Comparison of ENCODE assay signal across 12 cellular contexts in the genomic region with DNA sequence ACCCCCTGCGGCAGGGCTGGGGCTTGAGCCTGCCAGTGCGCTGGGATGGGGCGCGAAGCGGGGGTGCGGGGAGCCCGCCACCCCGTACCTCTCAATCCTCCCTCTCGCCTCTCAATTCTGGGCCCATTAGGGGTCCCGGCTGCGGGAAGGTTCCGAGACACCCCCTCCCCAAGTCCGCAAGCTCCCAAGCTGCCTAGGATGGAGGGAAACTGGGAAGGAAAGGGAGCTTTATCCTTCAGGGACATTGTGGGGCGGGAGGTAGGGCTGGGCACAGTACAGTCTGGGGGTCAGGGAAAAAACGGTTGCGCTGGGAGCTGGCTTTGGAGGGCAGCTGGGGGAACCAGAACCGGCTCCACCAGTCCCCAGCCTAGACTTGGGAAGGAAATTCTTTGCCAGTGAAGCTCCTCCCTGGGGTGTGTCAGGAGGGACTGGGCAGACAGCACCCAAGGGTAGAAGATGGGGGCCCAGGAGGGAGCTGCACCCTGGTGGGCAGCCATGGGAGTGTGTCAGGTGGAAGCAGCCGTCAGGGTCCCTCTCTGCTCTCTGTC. TPM values are rescaled to one million over a fixed set of nuclear protein-coding genes. Genes with fewer than 3 reads are reported as not detected.
DNase-seq lines count a peak whose midpoint lies in the region; ATAC-seq and TF ChIP-seq lines count a peak whose summit lies in the region.
"Had no signal": no experiment of that assay in that cellular context is flagged by ENCODE, and none has a peak within 500 bp of the region (broad histone marks: within the 10 kb centered on the region; RNA-seq: fewer than 3 reads in every experiment).

No MANE protein-coding gene starts in this region.

- H3K27me3 Mint-ChIP-seq in H9 (ENCODE audit: low read depth) = peaks cover 44% of the 10 kb centered on the region
- peaks cover 61% of the 10 kb centered on the region for H3K27me3 Mint-ChIP-seq in activated T-cell treated with anti-CD3 and anti-CD28 coated beads, Interleukin-2, amount 50 U/mL, for 4 hours (ENCODE audit: low read depth)
- peaks cover 44 to 57% of the 10 kb centered on the region in 2 donors for H3K27me3 Mint-ChIP-seq in natural killer cell (ENCODE audit: low read depth in 2 of 2)

- H3K4me3 ChIP-seq in ascending aorta (peak overlapping the region; percentile 56 to 68), iPS-20b (ENCODE audit: low read length) (peak overlapping the region; percentile 76), rectal smooth muscle tissue (ENCODE audit: low read length) (peak overlapping the region; percentile 33)

- no peak overlapping the region for H4K8ac ChIP-seq in H9 (replicated peaks; ENCODE audit: insufficient read length, low read depth, low read length)

- no peak overlapping the region for H2BK15ac ChIP-seq in H9 (ENCODE audit: low read depth, low read length)

- no peak overlapping the region for H4K5ac ChIP-seq in H9 (ENCODE audit: insufficient read length, low read depth, low read length)

- no peaks in the 10 kb centered on the region for H3K79me1 ChIP-seq in H9 (ENCODE audit: insufficient read depth, low read depth, low read length, poor library complexity, severe bottlenecking)

- H3K23me2 ChIP-seq in H9 (ENCODE audit: insufficient read length, low read depth, low read length, poor library complexity, severe bottlenecking) = peaks cover 13% of the 10 kb centered on the region

- H2AK5ac ChIP-seq in H9 (ENCODE audit: insufficient read length, low read length) = no peak overlapping the region

- no peak overlapping the region for H4K91ac ChIP-seq in H9 (ENCODE audit: insufficient read length, low read depth, low read length)

- H3K4me1 Mint-ChIP-seq in H9 (peaks cover 11 to 13% of the 10 kb centered on the region in 2 experiments), natural killer cell (peaks cover 0 to 7% of the 10 kb centered on the region in 2 donors)
- peaks cover 5% of the 10 kb centered on the region for H3K4me1 Mint-ChIP-seq in activated T-cell treated with anti-CD3 and anti-CD28 coated beads, Interleukin-2, amount 50 U/mL, for 4 hours (ENCODE audit: low read depth)

- no peak overlapping the region for H3K27ac ChIP-seq in H9 (ENCODE audit: insufficient read length, low read depth, low read length)
- no peak overlapping the region for H3K27ac ChIP-seq in ascending aorta
- no peak overlapping the region for H3K27ac ChIP-seq in iPS-20b (ENCODE audit: low read length)
- H3K27ac ChIP-seq in rectal smooth muscle tissue (ENCODE audit: low read depth, low read length) = no peak overlapping the region

- H2AFZ ChIP-seq in H9 (ENCODE audit: low read length) = no peak overlapping the region

- H3K9me3 Mint-ChIP-seq in H9 (no peaks in the 10 kb centered on the region), natural killer cell (no peaks in the 10 kb centered on the region)
- no peaks in the 10 kb centered on the region for H3K9me3 Mint-ChIP-seq in activated T-cell treated with anti-CD3 and anti-CD28 coated beads, Interleukin-2, amount 50 U/mL, for 4 hours
- H3K9me3 Mint-ChIP-seq: activated T-cell treated with anti-CD3 and anti-CD28 coated beads, Interleukin-2, amount 50 U/mL, for 24 hours; T-helper 1 cell treated with Interleukin-12 subunit alpha and Interleukin-12 subunit beta and Interleukin-4 antibody, amounts not matched to agents 30 μg/mL and 1 μg/mL, for 36 hours had no signal

- no peak overlapping the region for H3K4ac ChIP-seq in H9 (ENCODE audit: low read depth, low read length)

- no peak overlapping the region for H2BK20ac ChIP-seq in H9 (ENCODE audit: low read depth, low read length, poor library complexity, severe bottlenecking)

- TF ChIP-seq CTCF in H9 (conservative IDR thresholded peaks at IDR 0.05) = no peak; the same call in 2 of the 3 replicates
- no peak for TF ChIP-seq CTCF in ascending aorta (IDR thresholded peaks at IDR 0.05)
- no peak for TF ChIP-seq CTCF in natural killer cell (IDR thresholded peaks at IDR 0.05)

- H3K4me2 ChIP-seq in H9 (ENCODE audit: insufficient read depth, insufficient read length, low read length) = peak overlapping the region; percentile 50

- H3K36me3 ChIP-seq in ascending aorta = no peaks in the 10 kb centered on the region
- H3K36me3 ChIP-seq in iPS-20b (ENCODE audit: insufficient read depth, low read depth, low read length) = no peaks in the 10 kb centered on the region
- H3K36me3 ChIP-seq in rectal smooth muscle tissue (ENCODE audit: control insufficient read depth, insufficient read depth, low read length) = no peaks in the 10 kb centered on the region

- no peak overlapping the region for H2BK12ac ChIP-seq in H9 (ENCODE audit: insufficient read length, low read depth, low read length)

- no peaks in the 10 kb centered on the region for H3K79me2 ChIP-seq in H9 (ENCODE audit: insufficient read depth, low read length)

- intact Hi-C loops in ascending aorta (cut with DNase I) = no loop called here
- intact Hi-C loops in natural killer cell (cut with micrococcal nuclease) = no loop called here

- H2BK120ac ChIP-seq in H9 (ENCODE audit: low read depth, low read length, poor library complexity, severe bottlenecking) = no peak overlapping the region

- H3K9me3 ChIP-seq in H9 (ENCODE audit: control insufficient read depth, low read depth, low read length) (no peaks in the 10 kb centered on the region), ascending aorta (no peaks in the 10 kb centered on the region), iPS-20b (ENCODE audit: insufficient read depth, low read depth, low read length) (no peaks in the 10 kb centered on the region)

- no peak overlapping the region for H3K56ac ChIP-seq in H9 (ENCODE audit: insufficient read length, low read depth, low read length)

- no peak overlapping the region for H3T11ph ChIP-seq in H9 (ENCODE audit: low read length)

- H3K4me3 Mint-ChIP-seq in H9 (peak overlapping the region; percentile 56 to 77), natural killer cell (no peak overlapping the region)
- no peak overlapping the region for H3K4me3 Mint-ChIP-seq in activated T-cell treated with anti-CD3 and anti-CD28 coated beads, Interleukin-2, amount 50 U/mL, for 4 hours
- H3K4me3 Mint-ChIP-seq: T-helper 1 cell treated with Interleukin-12 subunit alpha and Interleukin-12 subunit beta and Interleukin-4 antibody, amounts not matched to agents 30 μg/mL and 1 μg/mL, for 36 hours had no signal

- H3K27ac Mint-ChIP-seq in H9 (peak overlapping the region in 1 of 3 experiments; percentile 22; a peak in 1 of 7 replicates), natural killer cell (no peak overlapping the region)
- H3K27ac Mint-ChIP-seq: activated T-cell treated with anti-CD3 and anti-CD28 coated beads, Interleukin-2, amount 50 U/mL, for 24 hours; T-helper 1 cell treated with Interleukin-12 subunit alpha and Interleukin-12 subunit beta and Interleukin-4 antibody, amounts not matched to agents 30 μg/mL and 1 μg/mL, for 36 hours had no signal

- H3K9ac ChIP-seq in H9 (ENCODE audit: extremely low read depth, insufficient read length, low read length) = no peak overlapping the region
- no peak overlapping the region for H3K9ac ChIP-seq in iPS-20b (ENCODE audit: low read depth, low read length)
- no peak overlapping the region for H3K9ac ChIP-seq in rectal smooth muscle tissue (ENCODE audit: low read length)

- no peak overlapping the region for H2BK5ac ChIP-seq in H9 (ENCODE audit: insufficient read length, low read length)

- H3K18ac ChIP-seq in H9 (ENCODE audit: insufficient read length, low read depth, low read length) = no peak overlapping the region

- H3K27me3 ChIP-seq in H9 (ENCODE audit: insufficient read depth, low read length) (peaks cover 4% of the 10 kb centered on the region; the same call in 1 of the 2 replicates), ascending aorta (peaks cover 6% of the 10 kb centered on the region), iPS-20b (ENCODE audit: insufficient read depth, low read length) (peaks cover 47% of the 10 kb centered on the region), rectal smooth muscle tissue (ENCODE audit: control insufficient read depth, insufficient read depth, low read length) (peaks cover 16% of the 10 kb centered on the region)

- no CpG with 5 or more reads among the region's 18 CpGs for WGBS in H9 (ENCODE audit: extremely low coverage, insufficient read length, low lambda C conversion rate)

- DNase-seq in H9 (no peak), ascending aorta (ENCODE audit: low spot score in 2 of 2) (peak in 1 of 2 donors; percentile 38), natural killer cell (no peak)
- DNase-seq in stimulated activated CD4-positive, alpha-beta T cell treated with anti-CD3 and anti-CD28 coated beads, Interleukin-12 subunit alpha, Interleukin-12 subunit beta, amount 100 ng/mL, for 4 hours = no peak
- DNase-seq in activated T-cell treated with anti-CD3 and anti-CD28 coated beads, Interleukin-2, amount 50 U/mL, for 4 hours = no peak
- no peak for DNase-seq in central memory CD4-positive, alpha-beta T cell
- DNase-seq: activated T-cell treated with anti-CD3 and anti-CD28 coated beads, Interleukin-2, amount 50 U/mL, for 24 hours; stimulated activated CD4-positive, alpha-beta T cell treated with anti-CD3 and anti-CD28 coated beads, Interleukin-4, amount 100 ng/mL, for 1 hour had no signal

- ATAC-seq in activated T-cell treated with anti-CD3 and anti-CD28 coated beads, Interleukin-2, amount 50 U/mL, for 4 hours = no peak
- ATAC-seq in natural killer cell = no peak

- H3K23ac ChIP-seq in H9 (ENCODE audit: insufficient read length, low read depth, low read length) = no peak overlapping the region

- no peaks in the 10 kb centered on the region for H3K4me1 ChIP-seq in H9 (ENCODE audit: insufficient read depth, low read length)
- H3K4me1 ChIP-seq in ascending aorta = peaks cover 5 to 16% of the 10 kb centered on the region in 2 donors
- H3K4me1 ChIP-seq in iPS-20b (ENCODE audit: insufficient read depth, low read length) = peaks cover 4% of the 10 kb centered on the region; the same call in 1 of the 2 replicates
- H3K4me1 ChIP-seq in rectal smooth muscle tissue (ENCODE audit: control insufficient read depth, insufficient read depth, low read length) = peaks cover 2% of the 10 kb centered on the region

- H3K14ac ChIP-seq in H9 (ENCODE audit: insufficient read depth, low read length) = no peak overlapping the region; the same call in 1 of the 2 replicates

- H4K20me1 ChIP-seq in H9 (ENCODE audit: control insufficient read depth, insufficient read depth, insufficient read length) = no peaks in the 10 kb centered on the region

- H3K36me3 Mint-ChIP-seq in H9 (ENCODE audit: insufficient read depth in 1 of 3, low read depth in 3 of 3) = no peaks in the 10 kb centered on the region
- H3K36me3 Mint-ChIP-seq in activated T-cell treated with anti-CD3 and anti-CD28 coated beads, Interleukin-2, amount 50 U/mL, for 4 hours (ENCODE audit: insufficient read depth) = no peaks in the 10 kb centered on the region
- no peaks in the 10 kb centered on the region for H3K36me3 Mint-ChIP-seq in natural killer cell

RNA-seq across cellular contexts. Expression of a gene that starts 0.9 kb away (rescaled TPM):
- total RNA-seq in H9 (2021) (0.96 and 1.1 TPM in 2 replicates), ascending aorta (not detected), natural killer cell (not detected)
- total RNA-seq in activated T-cell treated with anti-CD3 and anti-CD28 coated beads, Interleukin-2, amount 50 U/mL, for 4 hours = not detected

RNA-seq across cellular contexts. Expression of a gene that starts 10.9 kb away (rescaled TPM):
- total RNA-seq in H9 (2021) = 1.4 and 2.1 TPM in 2 replicates
- 190 TPM for total RNA-seq in ascending aorta
- under 1 TPM in 1 of 3 donors, not detected in 2; 0.51 TPM for total RNA-seq in activated T-cell treated with anti-CD3 and anti-CD28 coated beads, Interleukin-2, amount 50 U/mL, for 4 hours
- total RNA-seq in natural killer cell = not detected

RNA-seq across cellular contexts. Expression of a gene that starts 22.4 kb away (rescaled TPM):
- not detected in 2 replicates for total RNA-seq in H9 (2021)
- not detected for total RNA-seq in ascending aorta
- total RNA-seq in activated T-cell treated with anti-CD3 and anti-CD28 coated beads, Interleukin-2, amount 50 U/mL, for 4 hours = not detected
- total RNA-seq in natural killer cell = not detected
- total RNA-seq: dermis microvascular lymphatic vessel endothelial cell had no signal

RNA-seq across cellular contexts. Expression of a gene that starts 27.1 kb away (rescaled TPM):
- total RNA-seq in H9 (2021) (0.22 and 0.26 TPM in 2 replicates), ascending aorta (not detected), natural killer cell (not detected)
- not detected for total RNA-seq in activated T-cell treated with anti-CD3 and anti-CD28 coated beads, Interleukin-2, amount 50 U/mL, for 4 hours
- total RNA-seq: dermis microvascular lymphatic vessel endothelial cell had no signal

Comparison
In these comparisons a context has a peak if more than half of its experiments do, and no peak if none do; other contexts are left out.
1. H3K4me3 Mint-ChIP-seq: peak in H9 (2 of 2); none in activated T-cell treated with anti-CD3 and anti-CD28 coated beads, Interleukin-2, amount 50 U/mL, for 4 hours (single experiment) and natural killer cell (single experiment).
2. RNA of a gene that starts 10.9 kb away (total RNA-seq): 190 TPM in ascending aorta (single experiment); 1.4 to 2.1 TPM in H9, 0.51 TPM in activated T-cell treated with anti-CD3 and anti-CD28 coated beads, Interleukin-2, amount 50 U/mL, for 4 hours and not detected in natural killer cell; every median in the first group is over 10 times any median in the second.
3. Peak in every context shown above with its lines, with median percentiles within 50 percentile points of each other: H3K4me3 ChIP-seq.